8 cellular contexts compared by ENCODE assay signal in genomic region chr13:43023244-43023931, GRCh38. TPM values are rescaled to one million over a fixed set of nuclear protein-coding genes. Genes with fewer than 3 reads are reported as not detected.
DNase-seq lines count a peak whose midpoint lies in the region; TF ChIP-seq lines count a peak whose summit lies in the region.

Gene DNAJC15, plus strand, starts transcription at chr13:43023586. Its CDS starts 41 bp downstream, at chr13:43023627.

- CTCF ChIA-PET in activated CD4-positive, alpha-beta memory T cell treated with anti-CD3 and anti-CD28 coated beads for 36 hours (lab: Charles Lee), result interaction anchor here (0.6 to 4.8 kb wide), 10 partner anchors 9 to 851 kb away, joined by 3 to 32 read pairs (median 4); partner anchors contain the start of gene EPSTI1

- POLR2A ChIA-PET in activated CD4-positive, alpha-beta memory T cell treated with anti-CD3 and anti-CD28 coated beads for 36 hours (lab: Charles Lee), result interaction anchor here (0.6 to 2.7 kb wide), 5 partner anchors 8 to 380 kb away, joined by 3 to 16 read pairs (median 6); partner anchors contain the start of gene EPSTI1

- DNase-seq in HFFc6, result peak; percentile 83
- DNase-seq in NCI-H187 treated with DMSO at 0.1 percent for 48 hours (lab: John Stamatoyannopoulos, UW), result peak; percentile 19
- DNase-seq in activated CD4-positive, alpha-beta memory T cell treated with anti-CD3 and anti-CD28 coated beads for 36 hours, result peak; percentile 89
- peak; percentile 85 to 95 for DNase-seq in lower leg skin (ENCODE audit: low spot score in 2 of 2)
- DNase-seq in stimulated activated CD4-positive, alpha-beta T cell treated with anti-CD3 and anti-CD28 coated beads, Interleukin-4, amount 100 ng/mL, for 4 hours, result peak; percentile 75
- DNase-seq in GF-D8 (lab: John Stamatoyannopoulos, UW), result no peak

- peak within 1 kb of the TSS; percentile 82 for H3K27ac ChIP-seq in duodenal mucosa (ENCODE audit: low read depth, low read length)

- peaks cover 8% of the 10 kb centered on the region for H3K9me3 Mint-ChIP-seq in HFFc6
- no peaks in the 10 kb centered on the region for H3K9me3 Mint-ChIP-seq in activated CD4-positive, alpha-beta memory T cell treated with anti-CD3 and anti-CD28 coated beads for 36 hours

- H3K27ac Mint-ChIP-seq in HFFc6, result peak within 1 kb of the TSS; percentile 97
- peak within 1 kb of the TSS; percentile 93 for H3K27ac Mint-ChIP-seq in activated CD4-positive, alpha-beta memory T cell treated with anti-CD3 and anti-CD28 coated beads for 36 hours

- H3K36me3 ChIP-seq in duodenal mucosa (ENCODE audit: control insufficient read depth in 1 of 2, insufficient read depth in 2 of 2, low read length in 2 of 2), result no peaks in the 10 kb centered on the region

- H3K27me3 ChIP-seq in duodenal mucosa (ENCODE audit: control insufficient read depth in 1 of 2, insufficient read depth in 2 of 2, low read length in 2 of 2), result no peaks in the 10 kb centered on the region

- peak within 1 kb of the TSS; percentile 98 for H3K4me3 Mint-ChIP-seq in HFFc6
- peak within 1 kb of the TSS; percentile 97 for H3K4me3 Mint-ChIP-seq in activated CD4-positive, alpha-beta memory T cell treated with anti-CD3 and anti-CD28 coated beads for 36 hours

- H3K4me1 Mint-ChIP-seq in HFFc6 (ENCODE audit: low read depth), result peaks cover 39% of the 10 kb centered on the region
- H3K4me1 Mint-ChIP-seq in activated CD4-positive, alpha-beta memory T cell treated with anti-CD3 and anti-CD28 coated beads for 36 hours (ENCODE audit: low read depth), result peaks cover 30% of the 10 kb centered on the region

- H3K4me3 ChIP-seq in duodenal mucosa (ENCODE audit: low read depth in 1 of 2, low read length in 2 of 2) (peak within 1 kb of the TSS; percentile 87 to 98), lower leg skin (ENCODE audit: low read depth, poor library complexity, severe bottlenecking) (peak within 1 kb of the TSS; percentile 89)

- H3K27me3 Mint-ChIP-seq in HFFc6 (ENCODE audit: insufficient read depth), result peaks cover 1% of the 10 kb centered on the region
- no peaks in the 10 kb centered on the region for H3K27me3 Mint-ChIP-seq in activated CD4-positive, alpha-beta memory T cell treated with anti-CD3 and anti-CD28 coated beads for 36 hours

- TF ChIP-seq CTCF in HFFc6 (IDR thresholded peaks at IDR 0.05) (no peak), lower leg skin (IDR thresholded peaks at IDR 0.05) (no peak)

- H3K4me1 ChIP-seq in duodenal mucosa (ENCODE audit: control insufficient read depth in 1 of 2, insufficient read depth in 2 of 2, low read length in 2 of 2), result peaks cover 20 to 24% of the 10 kb centered on the region in 2 donors

- H3K36me3 Mint-ChIP-seq in HFFc6 (ENCODE audit: low read depth), result peaks cover 14% of the 10 kb centered on the region
- H3K36me3 Mint-ChIP-seq in activated CD4-positive, alpha-beta memory T cell treated with anti-CD3 and anti-CD28 coated beads for 36 hours, result peaks cover 11% of the 10 kb centered on the region

- intact Hi-C loops in activated CD4-positive, alpha-beta memory T cell treated with anti-CD3 and anti-CD28 coated beads for 36 hours (cut with micrococcal nuclease), result loop anchor here (1.0 to 2.0 kb wide), 4 partner anchors 19 to 53 kb away; partner anchors contain the start of gene EPSTI1
- intact Hi-C loops in lower leg skin (cut with DNase I; ENCODE audit: low total_unique reads), result no loop called here

- H3K9me3 ChIP-seq in duodenal mucosa (ENCODE audit: control insufficient read depth in 1 of 2, low read length in 2 of 2), result no peaks in the 10 kb centered on the region

- peak; percentile 83 for TF ChIP-seq POLR2A in GM10847 (IDR thresholded peaks at IDR 0.05; ENCODE audit: extremely low read depth, insufficient read length)
- no peak for TF ChIP-seq POLR2A in lower leg skin (IDR thresholded peaks at IDR 0.05)

- 2% methylated on average over 48 to 50 of the region's 50 CpGs for WGBS in lower leg skin, 2 donors

- peak within 1 kb of the TSS; percentile 66 to 95 for H3K9ac ChIP-seq in duodenal mucosa (ENCODE audit: low read depth in 1 of 2, low read length in 2 of 2)

RNA-seq across cellular contexts. Expression of gene DNAJC15, which starts in this region (rescaled TPM):
- total RNA-seq in HFFc6 (2021; fragmentation: NEBNext Ultra II Directional; extraction: Animal tissue kit (Norgen Biotek cat#: 25700)), result 10 to 100 TPM; 23.8 to 29.6 (median 25.8) TPM
- 10 to 100 TPM; 16.4 to 17.4 TPM for total RNA-seq in activated CD4-positive, alpha-beta memory T cell treated with anti-CD3 and anti-CD28 coated beads for 36 hours
- 1 to 10 TPM; 1.6 to 8.4 (median 4.1) TPM for total RNA-seq in lower leg skin
